In the genomic region with DNA sequence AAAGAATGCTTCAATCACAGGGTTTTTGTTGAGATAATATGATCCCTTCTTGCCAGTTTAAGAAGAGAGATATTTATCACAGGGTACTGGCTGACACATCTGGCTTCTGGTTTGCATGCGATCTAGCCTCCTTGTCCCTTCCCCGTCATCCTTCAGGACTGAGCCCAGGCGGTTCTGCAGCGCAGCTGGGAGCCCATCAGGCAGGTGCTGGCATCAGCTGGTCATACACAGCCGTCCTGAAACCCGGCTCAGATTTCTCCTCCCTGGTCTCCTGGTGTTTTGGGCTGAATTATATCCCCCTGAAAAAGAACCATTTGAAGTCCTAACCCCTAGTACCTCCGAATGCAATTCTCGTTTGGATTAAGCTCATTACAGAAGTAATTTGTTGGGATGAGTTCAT, we compare ENCODE assay signal across 16 cellular contexts.
A peak's percentile ranks its signal among the peaks of the same experiment; 100 is the strongest.
DNase-seq lines count a peak whose midpoint lies in the region; ATAC-seq, FAIRE-seq and TF ChIP-seq lines count a peak whose summit lies in the region.
"Had no signal": no experiment of that assay in that cellular context is flagged by ENCODE, and none has a peak within 500 bp of the region (broad histone marks: within the 10 kb centered on the region; RNA-seq: fewer than 3 reads in every experiment).

No MANE protein-coding gene starts in this region.

- no peak for FAIRE-seq in astrocyte (lab: Jason Lieb, UNC)
- FAIRE-seq: D721Med, GM12892 had no signal

- H3K36me3 Mint-ChIP-seq in astrocyte (ENCODE audit: low read depth, unreplicated experiment) = peaks cover 5% of the 10 kb centered on the region
- H3K36me3 Mint-ChIP-seq: CD4-positive, alpha-beta memory T cell had no signal

- no peaks in the 10 kb centered on the region for H3K36me3 ChIP-seq in astrocyte (ENCODE audit: insufficient read depth, low read length)
- H3K36me3 ChIP-seq in WERI-Rb-1 = no peaks in the 10 kb centered on the region

- no peak overlapping the region for H3K9ac ChIP-seq in astrocyte (ENCODE audit: low read length)
- H3K9ac ChIP-seq: GM23248 had no signal

- H3K9me3 ChIP-seq in astrocyte (ENCODE audit: insufficient read depth, low read depth, low read length) (no peaks in the 10 kb centered on the region), WERI-Rb-1 (ENCODE audit: severe bottlenecking) (no peaks in the 10 kb centered on the region)

- no peak overlapping the region for H3K4me3 Mint-ChIP-seq in astrocyte (ENCODE audit: unreplicated experiment)
- H3K4me3 Mint-ChIP-seq: CD4-positive, alpha-beta memory T cell had no signal

- H4K20me1 ChIP-seq in astrocyte (ENCODE audit: insufficient read depth, low read length) = no peaks in the 10 kb centered on the region

- intact Hi-C loops in left ventricle myocardium superior (cut with micrococcal nuclease) = no loop called here
- intact Hi-C loops in cardiac septum (cut with DNase I) = no loop called here

- TF ChIP-seq CTCF in astrocyte (IDR thresholded peaks at IDR 0.05; ENCODE audit: insufficient read depth, low read depth, low read length) (no peak), GM10266 (IDR thresholded peaks at IDR 0.05; ENCODE audit: control insufficient read depth, insufficient read depth, low read depth, missing control alignments) (no peak), WERI-Rb-1 (IDR thresholded peaks at IDR 0.05; ENCODE audit: low read depth, low read length) (no peak)

- H3K27ac ChIP-seq in astrocyte (ENCODE audit: low read depth, low read length) (no peak overlapping the region), WERI-Rb-1 (no peak overlapping the region)
- H3K27ac ChIP-seq: GM23248 had no signal

- DNase-seq in NCI-H1092 treated with DMSO at 0.1 percent for 48 hours (lab: John Stamatoyannopoulos, UW) (peak; percentile 4), NCI-H1092 (lab: John Stamatoyannopoulos, UW) (no peak), left ventricle myocardium superior (peak; percentile 11), cardiac septum (ENCODE audit: low spot score) (no peak), astrocyte (ENCODE audit: low read depth) (no peak), GM10266 (ENCODE audit: extremely low spot score) (no peak), NCI-H2227 (lab: John Stamatoyannopoulos, UW; ENCODE audit: unreplicated experiment) (no peak), WERI-Rb-1 (no peak)
- DNase-seq: CD4-positive, alpha-beta memory T cell; GF-D8; NCI-H1048; NCI-H1694 treated with DMSO at 0.1 percent for 48 hours; NCI-H510A treated with DMSO at 0.1 percent for 48 hours had no signal

- no peaks in the 10 kb centered on the region for H3K79me2 ChIP-seq in astrocyte (ENCODE audit: insufficient read depth, low read length)

- H3K4me1 ChIP-seq in astrocyte (ENCODE audit: insufficient read depth, low read length) = peaks cover 16% of the 10 kb centered on the region

- ATAC-seq in left ventricle myocardium superior = no peak

- peak overlapping the region; percentile 53 for H3K27ac Mint-ChIP-seq in astrocyte (ENCODE audit: unreplicated experiment)
- H3K27ac Mint-ChIP-seq: CD4-positive, alpha-beta memory T cell had no signal

- peaks cover 4% of the 10 kb centered on the region for H3K9me3 Mint-ChIP-seq in astrocyte (ENCODE audit: unreplicated experiment)

- H3K4me3 ChIP-seq in astrocyte (ENCODE audit: insufficient read depth, low read depth, low read length) (no peak overlapping the region), WERI-Rb-1 (ENCODE audit: low read depth, low read length) (no peak overlapping the region)
- H3K4me3 ChIP-seq: GM23248 had no signal

- peaks cover 8% of the 10 kb centered on the region for H3K4me1 Mint-ChIP-seq in astrocyte (ENCODE audit: low read depth, unreplicated experiment)

- no peak overlapping the region for H2AFZ ChIP-seq in astrocyte (ENCODE audit: low read depth, low read length)
- H2AFZ ChIP-seq: GM23248 had no signal

- no peak overlapping the region for H3K4me2 ChIP-seq in astrocyte (ENCODE audit: low read length)

- H3K27me3 ChIP-seq in astrocyte (ENCODE audit: insufficient read depth, low read length) (no peaks in the 10 kb centered on the region), WERI-Rb-1 (ENCODE audit: insufficient read depth, low read depth, severe bottlenecking) (no peaks in the 10 kb centered on the region)

- H3K27me3 Mint-ChIP-seq in astrocyte (ENCODE audit: low read depth, unreplicated experiment) = peaks cover 4% of the 10 kb centered on the region

Comparison
In these comparisons a context has a peak if more than half of its experiments do, and no peak if none do; other contexts are left out.
1. DNase-seq: peak in NCI-H1092 treated with DMSO at 0.1 percent for 48 hours (single experiment) and left ventricle myocardium superior (single experiment); none in NCI-H1092 (single experiment), cardiac septum (single experiment), astrocyte (single experiment), GM10266 (single experiment), NCI-H2227 (single experiment) and WERI-Rb-1 (single experiment).